8 cellular contexts compared by ENCODE assay signal in the genomic region with DNA sequence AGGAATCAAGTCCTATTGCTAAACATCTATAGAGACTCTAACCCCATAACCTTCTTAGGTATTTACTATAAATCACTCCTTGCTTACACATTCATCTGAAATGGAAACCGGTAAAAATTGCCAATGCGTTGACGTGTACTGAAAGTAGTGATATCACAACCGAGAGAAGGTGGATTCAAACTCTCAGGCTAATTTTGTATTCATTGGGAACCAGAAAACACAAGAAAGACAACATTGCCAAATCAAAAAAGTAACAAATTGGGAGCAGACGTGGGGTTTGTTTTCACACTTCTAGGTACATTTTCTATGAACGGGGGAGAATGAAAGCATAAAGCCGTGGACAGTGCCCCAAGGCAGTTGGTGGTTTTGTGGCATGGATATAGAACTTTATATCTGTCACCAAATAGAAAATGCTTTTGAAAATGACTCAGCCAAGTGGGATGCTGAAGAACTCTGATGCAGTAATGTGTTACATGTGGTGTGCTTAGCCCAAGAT.
DNase-seq lines count a peak whose midpoint lies in the region; ATAC-seq, FAIRE-seq and TF ChIP-seq lines count a peak whose summit lies in the region.

No MANE protein-coding gene starts in this region.

- ATAC-seq in SK-N-SH treated with all-trans-retinoic acid at 6 μM for 48 hours (peak; percentile 88), memory B cell (ENCODE audit: low read depth) (no peak), GM21526 (IDR thresholded peaks at IDR 0.05; ENCODE audit: low FRiP score, unreplicated experiment) (no peak)
- no peak for ATAC-seq in CD8-positive, alpha-beta T cell

- 4 to 6% methylated on average over 7 of the region's 7 CpGs for WGBS in GM23248 (ENCODE audit: low coverage in 1 of 2, low lambda C conversion rate in 2 of 2, missing lambda C conversion rate in 2 of 2), 2 experiments

- intact Hi-C loops in CD8-positive, alpha-beta T cell (cut with DNase I, micrococcal nuclease) = no loop called here

- CTCF ChIA-PET in CD8-positive, alpha-beta T cell (lab: Charles Lee) = no interaction called here

- H3K27me3 ChIP-seq in GM23248 (replicated peaks; ENCODE audit: insufficient read depth) (no peaks in the 10 kb centered on the region), neural progenitor cell (no peaks in the 10 kb centered on the region)
- no peaks in the 10 kb centered on the region for H3K27me3 ChIP-seq in CD8-positive, alpha-beta T cell (ENCODE audit: insufficient read depth, low read length)

- H3K27ac Mint-ChIP-seq in memory B cell (no peak overlapping the region), neural progenitor cell (no peak overlapping the region)
- H3K27ac Mint-ChIP-seq in CD8-positive, alpha-beta T cell = no peak overlapping the region

- H3K9ac ChIP-seq in GM23248 (peak overlapping the region; percentile 68), neural progenitor cell (no peak overlapping the region)

- peak; percentile 75 for DNase-seq in Daoy (ENCODE audit: low read depth)
- peak; percentile 89 for DNase-seq in GM23248
- no peak for DNase-seq in memory B cell (ENCODE audit: low spot score in 2 of 2)
- no peak for DNase-seq in neural progenitor cell (ENCODE audit: low spot score)
- no peak for DNase-seq in CD8-positive, alpha-beta T cell
- no peak for DNase-seq in frontal cortex (ENCODE audit: low spot score in 2 of 2)

- H3F3A ChIP-seq in GM23248 (ENCODE audit: insufficient read depth) (peaks cover 63% of the 10 kb centered on the region), neural progenitor cell (ENCODE audit: low read depth) (no peaks in the 10 kb centered on the region)

- H3K27me3 Mint-ChIP-seq in memory B cell (peaks cover 5% of the 10 kb centered on the region), neural progenitor cell (ENCODE audit: insufficient read depth, low read depth) (no peaks in the 10 kb centered on the region)
- no peaks in the 10 kb centered on the region for H3K27me3 Mint-ChIP-seq in CD8-positive, alpha-beta T cell (ENCODE audit: low read depth)

- H3K4me2 ChIP-seq in GM23248 (ENCODE audit: unreplicated experiment) = peak overlapping the region; percentile 83
- H3K4me2 ChIP-seq in neural progenitor cell = no peak overlapping the region

- POLR2A ChIA-PET in CD8-positive, alpha-beta T cell (lab: Charles Lee) = no interaction called here

- in situ Hi-C loops in GM23248 (cut with MboI) = no loop called here

- H2AFZ ChIP-seq in GM23248 (peak overlapping the region; percentile 25; the same call in 1 of the 2 replicates), neural progenitor cell (replicated peaks) (no peak overlapping the region)

- no peaks in the 10 kb centered on the region for H3K9me2 ChIP-seq in GM23248 (ENCODE audit: insufficient read depth)

- H3K79me2 ChIP-seq in GM23248 (ENCODE audit: insufficient read depth) (no peaks in the 10 kb centered on the region), neural progenitor cell (ENCODE audit: low read depth) (no peaks in the 10 kb centered on the region)

- no peak for TF ChIP-seq CTCF in neural progenitor cell (IDR thresholded peaks at IDR 0.05)
- no peak for TF ChIP-seq CTCF in CD8-positive, alpha-beta T cell (IDR thresholded peaks at IDR 0.05)

- H3K4me1 ChIP-seq in GM23248 (ENCODE audit: insufficient read depth) (peaks cover 45% of the 10 kb centered on the region), neural progenitor cell (no peaks in the 10 kb centered on the region)
- no peaks in the 10 kb centered on the region for H3K4me1 ChIP-seq in CD8-positive, alpha-beta T cell (ENCODE audit: insufficient read depth, low read length)

- H3K4me3 ChIP-seq in GM23248 = peak overlapping the region; percentile 63
- H3K4me3 ChIP-seq in neural progenitor cell = no peak overlapping the region
- H3K4me3 ChIP-seq in CD8-positive, alpha-beta T cell (ENCODE audit: low read depth, low read length) = no peak overlapping the region

- H3K4me1 Mint-ChIP-seq in memory B cell (peaks cover 13% of the 10 kb centered on the region), neural progenitor cell (no peaks in the 10 kb centered on the region)
- peaks cover 10% of the 10 kb centered on the region for H3K4me1 Mint-ChIP-seq in CD8-positive, alpha-beta T cell (ENCODE audit: low read depth)

- H3K9me3 Mint-ChIP-seq in memory B cell = no peaks in the 10 kb centered on the region
- no peaks in the 10 kb centered on the region for H3K9me3 Mint-ChIP-seq in neural progenitor cell
- no peaks in the 10 kb centered on the region for H3K9me3 Mint-ChIP-seq in CD8-positive, alpha-beta T cell

- H4K20me1 ChIP-seq in GM23248 (ENCODE audit: insufficient read depth) (no peaks in the 10 kb centered on the region), neural progenitor cell (ENCODE audit: low read depth) (no peaks in the 10 kb centered on the region)

- no peaks in the 10 kb centered on the region for H3K36me3 Mint-ChIP-seq in memory B cell
- H3K36me3 Mint-ChIP-seq in neural progenitor cell = no peaks in the 10 kb centered on the region
- no peaks in the 10 kb centered on the region for H3K36me3 Mint-ChIP-seq in CD8-positive, alpha-beta T cell

- no peak for FAIRE-seq in frontal cortex (lab: Jason Lieb, UNC)

- H3K36me3 ChIP-seq in GM23248 (ENCODE audit: low read depth) = no peaks in the 10 kb centered on the region
- no peaks in the 10 kb centered on the region for H3K36me3 ChIP-seq in neural progenitor cell
- no peaks in the 10 kb centered on the region for H3K36me3 ChIP-seq in CD8-positive, alpha-beta T cell (ENCODE audit: insufficient read depth, low read length)

- H3K9me3 ChIP-seq in GM23248 (ENCODE audit: low read depth) (no peaks in the 10 kb centered on the region), neural progenitor cell (ENCODE audit: low read depth) (no peaks in the 10 kb centered on the region)
- no peaks in the 10 kb centered on the region for H3K9me3 ChIP-seq in CD8-positive, alpha-beta T cell (ENCODE audit: low read length)

- H3K27ac ChIP-seq in GM23248 (peak overlapping the region; percentile 88), neural progenitor cell (no peak overlapping the region)
- no peak overlapping the region for H3K27ac ChIP-seq in CD8-positive, alpha-beta T cell (ENCODE audit: low read depth, low read length)

- H3K4me3 Mint-ChIP-seq in memory B cell (peak overlapping the region; percentile 35), neural progenitor cell (no peak overlapping the region)
- no peak overlapping the region for H3K4me3 Mint-ChIP-seq in CD8-positive, alpha-beta T cell

TF ChIP-seq in SK-N-SH treated with all-trans-retinoic acid at 6 μM for 48 hours, 23 proteins besides CTCF, POLR2A, EP300 and RAD21:
- TF ChIP-seq, protein P1, sequence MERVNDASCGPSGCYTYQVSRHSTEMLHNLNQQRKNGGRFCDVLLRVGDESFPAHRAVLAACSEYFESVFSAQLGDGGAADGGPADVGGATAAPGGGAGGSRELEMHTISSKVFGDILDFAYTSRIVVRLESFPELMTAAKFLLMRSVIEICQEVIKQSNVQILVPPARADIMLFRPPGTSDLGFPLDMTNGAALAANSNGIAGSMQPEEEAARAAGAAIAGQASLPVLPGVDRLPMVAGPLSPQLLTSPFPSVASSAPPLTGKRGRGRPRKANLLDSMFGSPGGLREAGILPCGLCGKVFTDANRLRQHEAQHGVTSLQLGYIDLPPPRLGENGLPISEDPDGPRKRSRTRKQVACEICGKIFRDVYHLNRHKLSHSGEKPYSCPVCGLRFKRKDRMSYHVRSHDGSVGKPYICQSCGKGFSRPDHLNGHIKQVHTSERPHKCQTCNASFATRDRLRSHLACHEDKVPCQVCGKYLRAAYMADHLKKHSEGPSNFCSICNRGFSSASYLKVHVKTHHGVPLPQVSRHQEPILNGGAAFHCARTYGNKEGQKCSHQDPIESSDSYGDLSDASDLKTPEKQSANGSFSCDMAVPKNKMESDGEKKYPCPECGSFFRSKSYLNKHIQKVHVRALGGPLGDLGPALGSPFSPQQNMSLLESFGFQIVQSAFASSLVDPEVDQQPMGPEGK (CRISPR knock-in tag; IDR thresholded peaks at IDR 0.05; ENCODE audit: borderline replicate concordance) = no peak
- TF ChIP-seq ZFP3 (CRISPR knock-in tag; IDR thresholded peaks at IDR 0.05) (no peak), GLIS3 (CRISPR knock-in tag; IDR thresholded peaks at IDR 0.05) (no peak), CSDC2 (CRISPR knock-in tag; IDR thresholded peaks at IDR 0.05) (no peak), PPARA (CRISPR knock-in tag; IDR thresholded peaks at IDR 0.05; ENCODE audit: borderline replicate concordance) (no peak), SNAI2 (CRISPR knock-in tag; IDR thresholded peaks at IDR 0.05) (no peak), RARB (CRISPR knock-in tag; IDR thresholded peaks at IDR 0.05) (no peak), ESRRG (CRISPR knock-in tag; IDR thresholded peaks at IDR 0.05) (no peak), ZC3H10 (CRISPR knock-in tag; IDR thresholded peaks at IDR 0.05) (no peak), ZNF8 (CRISPR knock-in tag; IDR thresholded peaks at IDR 0.05) (no peak), ZNF565 (CRISPR knock-in tag; conservative IDR thresholded peaks at IDR 0.05; ENCODE audit: low read depth) (no peak), ARNTL (CRISPR knock-in tag; IDR thresholded peaks at IDR 0.05; ENCODE audit: borderline replicate concordance, low read depth) (no peak), ZFP30 (CRISPR knock-in tag; IDR thresholded peaks at IDR 0.05) (no peak), ZNF70 (CRISPR knock-in tag; IDR thresholded peaks at IDR 0.05) (no peak), BACH2 (CRISPR knock-in tag; IDR thresholded peaks at IDR 0.05; ENCODE audit: borderline replicate concordance) (no peak), TSHZ2 (CRISPR knock-in tag; IDR thresholded peaks at IDR 0.05) (no peak)

Comparison
In these comparisons a context has a peak if more than half of its experiments do, and no peak if none do; other contexts are left out.
1. DNase-seq: peak in Daoy (single experiment) and GM23248 (single experiment); none in memory B cell (0 of 2), neural progenitor cell (single experiment), CD8-positive, alpha-beta T cell (0 of 7) and frontal cortex (0 of 2).